Comparison of ENCODE assay signal across 22 cellular contexts in genomic region chr1:224548676-224549075, GRCh38.
DNase-seq lines count a peak whose midpoint lies in the region; ATAC-seq and TF ChIP-seq lines count a peak whose summit lies in the region.
"Had no signal": no experiment of that assay in that cellular context is flagged by ENCODE, and none has a peak within 500 bp of the region (broad histone marks: within the 10 kb centered on the region; RNA-seq: fewer than 3 reads in every experiment).

No MANE protein-coding gene starts in this region.

- no peak overlapping the region for H3K27ac ChIP-seq in naive thymus-derived CD4-positive, alpha-beta T cell (ENCODE audit: low read depth, low read length)
- H3K27ac ChIP-seq: HL-60 had no signal

- CTCF ChIA-PET in activated CD4-positive, alpha-beta T cell treated with anti-CD3 and anti-CD28 coated beads for 36 hours (lab: Charles Lee) = no interaction called here
- CTCF ChIA-PET in naive thymus-derived CD4-positive, alpha-beta T cell (lab: Charles Lee) = no interaction called here
- CTCF ChIA-PET in activated CD8-positive, alpha-beta T cell treated with anti-CD3 and anti-CD28 coated beads, Interleukin-2, amount 10 ng/mL, durations not matched to agents 7 days and 5 days (lab: Charles Lee) = no interaction called here

- no peaks in the 10 kb centered on the region for H3K9me3 Mint-ChIP-seq in activated CD4-positive, alpha-beta T cell treated with anti-CD3 and anti-CD28 coated beads for 36 hours (ENCODE audit: low read depth)
- no peaks in the 10 kb centered on the region for H3K9me3 Mint-ChIP-seq in natural killer cell treated with Interleukin-12 subunit alpha and Interleukin-12 subunit beta and Interleukin-15 and Interleukin-18, amount 100 ng/mL, for 72 hours
- H3K9me3 Mint-ChIP-seq in natural killer cell = no peaks in the 10 kb centered on the region
- no peaks in the 10 kb centered on the region for H3K9me3 Mint-ChIP-seq in naive thymus-derived CD4-positive, alpha-beta T cell
- H3K9me3 Mint-ChIP-seq in activated CD8-positive, alpha-beta T cell treated with anti-CD3 and anti-CD28 coated beads, Interleukin-2, amount 10 ng/mL, durations not matched to agents 7 days and 5 days (ENCODE audit: insufficient read depth) = no peaks in the 10 kb centered on the region
- H3K9me3 Mint-ChIP-seq: CD8-positive, alpha-beta memory T cell; HFFc6 had no signal

- no peak for DNase-seq in activated CD4-positive, alpha-beta T cell treated with anti-CD3 and anti-CD28 coated beads for 36 hours
- no peak for DNase-seq in activated CD4-positive, alpha-beta T cell treated with anti-CD3 and anti-CD28 coated beads for 4 hours
- DNase-seq in natural killer cell treated with Interleukin-12 subunit alpha and Interleukin-12 subunit beta and Interleukin-15 and Interleukin-18, amount 100 ng/mL, for 72 hours (ENCODE audit: low spot score) = no peak
- DNase-seq in natural killer cell (no peak), SK-N-DZ (ENCODE audit: low spot score) (no peak), AML-193 (lab: John Stamatoyannopoulos, UW) (no peak)
- DNase-seq in naive thymus-derived CD4-positive, alpha-beta T cell = no peak
- no peak for DNase-seq in activated CD8-positive, alpha-beta T cell treated with anti-CD3 and anti-CD28 coated beads, Interleukin-2, amount 10 ng/mL, durations not matched to agents 7 days and 5 days
- DNase-seq: 8988T; BE2C; C1 segment of cervical spinal cord; CD4-positive, CD25-positive, alpha-beta regulatory T cell; CD8-positive, alpha-beta memory T cell; COR-L47; DMS 273 treated with DMSO at 0.1 percent for 48 hours; DMS53; GOT3; H7; HFFc6; IMR-90 had no signal

- H3K9me3 ChIP-seq in naive thymus-derived CD4-positive, alpha-beta T cell (ENCODE audit: control insufficient read depth in 2 of 3, low read length in 3 of 3) = no peaks in the 10 kb centered on the region
- H3K9me3 ChIP-seq: BE2C had no signal

- H3K4me1 ChIP-seq in naive thymus-derived CD4-positive, alpha-beta T cell (ENCODE audit: control insufficient read depth in 2 of 2, insufficient read depth in 2 of 2, low read length in 2 of 2) = no peaks in the 10 kb centered on the region

- no peak for TF ChIP-seq CTCF in natural killer cell (IDR thresholded peaks at IDR 0.05)

- no peaks in the 10 kb centered on the region for H3K27me3 ChIP-seq in naive thymus-derived CD4-positive, alpha-beta T cell (ENCODE audit: control insufficient read depth in 2 of 2, insufficient read depth in 2 of 2, low read length in 2 of 2)
- H3K27me3 ChIP-seq: BE2C had no signal

- H3K36me3 Mint-ChIP-seq in activated CD4-positive, alpha-beta T cell treated with anti-CD3 and anti-CD28 coated beads for 36 hours (ENCODE audit: low read depth) = no peaks in the 10 kb centered on the region
- H3K36me3 Mint-ChIP-seq in natural killer cell treated with Interleukin-12 subunit alpha and Interleukin-12 subunit beta and Interleukin-15 and Interleukin-18, amount 100 ng/mL, for 72 hours = no peaks in the 10 kb centered on the region
- no peaks in the 10 kb centered on the region for H3K36me3 Mint-ChIP-seq in natural killer cell
- H3K36me3 Mint-ChIP-seq in naive thymus-derived CD4-positive, alpha-beta T cell = no peaks in the 10 kb centered on the region
- H3K36me3 Mint-ChIP-seq in activated CD8-positive, alpha-beta T cell treated with anti-CD3 and anti-CD28 coated beads, Interleukin-2, amount 10 ng/mL, durations not matched to agents 7 days and 5 days (ENCODE audit: low read depth) = no peaks in the 10 kb centered on the region
- H3K36me3 Mint-ChIP-seq: CD4-positive, CD25-positive, alpha-beta regulatory T cell; CD8-positive, alpha-beta memory T cell had no signal

- no peaks in the 10 kb centered on the region for H3K27me3 Mint-ChIP-seq in activated CD4-positive, alpha-beta T cell treated with anti-CD3 and anti-CD28 coated beads for 36 hours
- peaks cover 0 to 5% of the 10 kb centered on the region in 2 donors for H3K27me3 Mint-ChIP-seq in natural killer cell treated with Interleukin-12 subunit alpha and Interleukin-12 subunit beta and Interleukin-15 and Interleukin-18, amount 100 ng/mL, for 72 hours
- peaks cover 0 to 4% of the 10 kb centered on the region in 2 donors for H3K27me3 Mint-ChIP-seq in natural killer cell (ENCODE audit: low read depth in 2 of 2)
- peaks cover 0 to 5% (median 0%) of the 10 kb centered on the region in 5 donors for H3K27me3 Mint-ChIP-seq in naive thymus-derived CD4-positive, alpha-beta T cell
- no peaks in the 10 kb centered on the region for H3K27me3 Mint-ChIP-seq in activated CD8-positive, alpha-beta T cell treated with anti-CD3 and anti-CD28 coated beads, Interleukin-2, amount 10 ng/mL, durations not matched to agents 7 days and 5 days (ENCODE audit: low read depth)
- H3K27me3 Mint-ChIP-seq: CD4-positive, CD25-positive, alpha-beta regulatory T cell; CD8-positive, alpha-beta memory T cell had no signal

- POLR2A ChIA-PET in activated CD4-positive, alpha-beta T cell treated with anti-CD3 and anti-CD28 coated beads for 36 hours (lab: Charles Lee) = no interaction called here
- POLR2A ChIA-PET in naive thymus-derived CD4-positive, alpha-beta T cell (lab: Charles Lee) = no interaction called here
- POLR2A ChIA-PET in activated CD8-positive, alpha-beta T cell treated with anti-CD3 and anti-CD28 coated beads, Interleukin-2, amount 10 ng/mL, durations not matched to agents 7 days and 5 days (lab: Charles Lee) = no interaction called here

- intact Hi-C loops in activated CD4-positive, alpha-beta T cell treated with anti-CD3 and anti-CD28 coated beads for 36 hours (cut with DNase I, micrococcal nuclease) = no loop called here
- intact Hi-C loops in natural killer cell (cut with micrococcal nuclease) = no loop called here
- intact Hi-C loops in naive thymus-derived CD4-positive, alpha-beta T cell (cut with micrococcal nuclease) = no loop called here

- H3K4me3 ChIP-seq in naive thymus-derived CD4-positive, alpha-beta T cell (ENCODE audit: low read length) = no peak overlapping the region

- no peak overlapping the region for H3K27ac Mint-ChIP-seq in activated CD4-positive, alpha-beta T cell treated with anti-CD3 and anti-CD28 coated beads for 36 hours
- H3K27ac Mint-ChIP-seq in natural killer cell treated with Interleukin-12 subunit alpha and Interleukin-12 subunit beta and Interleukin-15 and Interleukin-18, amount 100 ng/mL, for 72 hours = no peak overlapping the region
- H3K27ac Mint-ChIP-seq in natural killer cell = no peak overlapping the region
- no peak overlapping the region for H3K27ac Mint-ChIP-seq in naive thymus-derived CD4-positive, alpha-beta T cell
- no peak overlapping the region for H3K27ac Mint-ChIP-seq in activated CD8-positive, alpha-beta T cell treated with anti-CD3 and anti-CD28 coated beads, Interleukin-2, amount 10 ng/mL, durations not matched to agents 7 days and 5 days
- H3K27ac Mint-ChIP-seq: CD4-positive, CD25-positive, alpha-beta regulatory T cell; CD8-positive, alpha-beta memory T cell; HFFc6 had no signal

- H3K4me1 Mint-ChIP-seq in activated CD4-positive, alpha-beta T cell treated with anti-CD3 and anti-CD28 coated beads for 36 hours = peaks cover 1% of the 10 kb centered on the region
- H3K4me1 Mint-ChIP-seq in natural killer cell treated with Interleukin-12 subunit alpha and Interleukin-12 subunit beta and Interleukin-15 and Interleukin-18, amount 100 ng/mL, for 72 hours (ENCODE audit: low read depth in 2 of 2) = peaks cover 3 to 9% of the 10 kb centered on the region in 2 donors
- no peaks in the 10 kb centered on the region for H3K4me1 Mint-ChIP-seq in natural killer cell
- H3K4me1 Mint-ChIP-seq in naive thymus-derived CD4-positive, alpha-beta T cell = peaks cover 0 to 4% (median 0%) of the 10 kb centered on the region in 7 donors
- H3K4me1 Mint-ChIP-seq in activated CD8-positive, alpha-beta T cell treated with anti-CD3 and anti-CD28 coated beads, Interleukin-2, amount 10 ng/mL, durations not matched to agents 7 days and 5 days (ENCODE audit: low read depth) = peaks cover 3% of the 10 kb centered on the region

- no peaks in the 10 kb centered on the region for H3K36me3 ChIP-seq in naive thymus-derived CD4-positive, alpha-beta T cell (ENCODE audit: control insufficient read depth in 2 of 3, insufficient read depth in 3 of 3, low read length in 3 of 3)
- H3K36me3 ChIP-seq: BE2C had no signal

- H3K4me3 Mint-ChIP-seq in activated CD4-positive, alpha-beta T cell treated with anti-CD3 and anti-CD28 coated beads for 36 hours = no peak overlapping the region
- no peak overlapping the region for H3K4me3 Mint-ChIP-seq in natural killer cell treated with Interleukin-12 subunit alpha and Interleukin-12 subunit beta and Interleukin-15 and Interleukin-18, amount 100 ng/mL, for 72 hours
- no peak overlapping the region for H3K4me3 Mint-ChIP-seq in natural killer cell
- H3K4me3 Mint-ChIP-seq in naive thymus-derived CD4-positive, alpha-beta T cell = no peak overlapping the region
- no peak overlapping the region for H3K4me3 Mint-ChIP-seq in activated CD8-positive, alpha-beta T cell treated with anti-CD3 and anti-CD28 coated beads, Interleukin-2, amount 10 ng/mL, durations not matched to agents 7 days and 5 days
- H3K4me3 Mint-ChIP-seq: CD4-positive, CD25-positive, alpha-beta regulatory T cell; CD8-positive, alpha-beta memory T cell; HFFc6 had no signal

- peak; percentile 50 for ATAC-seq in activated CD4-positive, alpha-beta T cell treated with anti-CD3 and anti-CD28 coated beads for 36 hours
- ATAC-seq in natural killer cell treated with Interleukin-12 subunit alpha and Interleukin-12 subunit beta and Interleukin-15 and Interleukin-18, amount 100 ng/mL, for 72 hours = peak; percentile 37 to 58
- no peak for ATAC-seq in natural killer cell
- peak; percentile 16 for ATAC-seq in naive thymus-derived CD4-positive, alpha-beta T cell
- no peak for ATAC-seq in activated CD8-positive, alpha-beta T cell treated with anti-CD3 and anti-CD28 coated beads, Interleukin-2, amount 10 ng/mL, durations not matched to agents 7 days and 5 days
- ATAC-seq: HCT116 had no signal

Comparison
In these comparisons a context has a peak if more than half of its experiments do, and no peak if none do; other contexts are left out.
1. ATAC-seq: peak in activated CD4-positive, alpha-beta T cell treated with anti-CD3 and anti-CD28 coated beads for 36 hours (single experiment), natural killer cell treated with Interleukin-12 subunit alpha and Interleukin-12 subunit beta and Interleukin-15 and Interleukin-18, amount 100 ng/mL, for 72 hours (2 of 2) and naive thymus-derived CD4-positive, alpha-beta T cell (single experiment); none in natural killer cell (0 of 3) and activated CD8-positive, alpha-beta T cell treated with anti-CD3 and anti-CD28 coated beads, Interleukin-2, amount 10 ng/mL, durations not matched to agents 7 days and 5 days (single experiment).